17 cellular contexts compared by ENCODE assay signal in the genomic region with DNA sequence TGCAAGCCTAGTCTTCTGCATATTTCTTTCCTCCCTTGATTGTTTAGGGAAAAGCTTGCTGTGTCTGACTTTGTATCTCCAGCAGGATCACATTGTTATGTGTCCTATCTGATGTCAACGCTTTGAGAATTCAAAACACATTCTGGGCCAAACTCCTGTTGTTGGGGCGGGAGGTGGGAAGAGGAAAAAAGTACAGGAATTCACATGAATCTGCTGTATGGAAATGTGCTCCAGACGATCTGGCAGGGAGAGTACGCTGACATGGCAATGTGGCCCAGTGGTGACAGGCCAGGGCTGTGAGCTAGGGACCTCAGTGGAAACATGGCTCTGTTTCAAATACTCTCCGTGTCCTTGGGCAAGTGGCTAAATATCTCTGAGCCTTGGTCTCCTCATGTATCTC.
DNase-seq lines count a peak whose midpoint lies in the region; ATAC-seq, FAIRE-seq and TF ChIP-seq lines count a peak whose summit lies in the region.
"Had no signal": no experiment of that assay in that cellular context is flagged by ENCODE, and none has a peak within 500 bp of the region (broad histone marks: within the 10 kb centered on the region; RNA-seq: fewer than 3 reads in every experiment).

No MANE protein-coding gene starts in this region.

- H3K4me3 Mint-ChIP-seq in activated CD4-positive, alpha-beta T cell treated with anti-CD3 and anti-CD28 coated beads, Interleukin-2, amount 10 ng/mL, durations not matched to agents 24 days and 14 days, result no peak overlapping the region
- no peak overlapping the region for H3K4me3 Mint-ChIP-seq in activated CD4-positive, alpha-beta T cell treated with anti-CD3 and anti-CD28 coated beads, Interleukin-2, amount 10 ng/mL, durations not matched to agents 7 days and 5 days
- no peak overlapping the region for H3K4me3 Mint-ChIP-seq in endothelial cell (ENCODE audit: unreplicated experiment)
- H3K4me3 Mint-ChIP-seq: activated naive CD4-positive, alpha-beta T cell treated with anti-CD3 and anti-CD28 coated beads, Interleukin-2, amount 10 ng/mL, durations not matched to agents 7 days and 5 days; CD8-positive, alpha-beta memory T cell; immature natural killer cell had no signal

- ATAC-seq in upper lobe of right lung, result peak; percentile 31

- H3K27me3 ChIP-seq in upper lobe of right lung (no peaks in the 10 kb centered on the region), spleen (replicated peaks in 1 of 7) (no peaks in the 10 kb centered on the region), small intestine (ENCODE audit: control insufficient read depth in 2 of 2, insufficient read depth in 2 of 2, low read length in 2 of 2) (no peaks in the 10 kb centered on the region)

- intact Hi-C loops in activated CD4-positive, alpha-beta T cell treated with anti-CD3 and anti-CD28 coated beads, Interleukin-2, amount 10 ng/mL, durations not matched to agents 24 days and 14 days (cut with micrococcal nuclease), result no loop called here
- intact Hi-C loops in upper lobe of right lung (cut with DNase I), result no loop called here
- intact Hi-C loops in spleen (cut with DNase I; ENCODE audit: low total_unique reads), result no loop called here

- H3K4me1 Mint-ChIP-seq in activated CD4-positive, alpha-beta T cell treated with anti-CD3 and anti-CD28 coated beads, Interleukin-2, amount 10 ng/mL, durations not matched to agents 24 days and 14 days, result peaks cover 5% of the 10 kb centered on the region
- H3K4me1 Mint-ChIP-seq in activated CD4-positive, alpha-beta T cell treated with anti-CD3 and anti-CD28 coated beads, Interleukin-2, amount 10 ng/mL, durations not matched to agents 7 days and 5 days, result peaks cover 6% of the 10 kb centered on the region
- peaks cover 15% of the 10 kb centered on the region for H3K4me1 Mint-ChIP-seq in endothelial cell (ENCODE audit: unreplicated experiment)
- H3K4me1 Mint-ChIP-seq: activated naive CD4-positive, alpha-beta T cell treated with anti-CD3 and anti-CD28 coated beads, Interleukin-2, amount 10 ng/mL, durations not matched to agents 7 days and 5 days had no signal

- peaks cover 3% of the 10 kb centered on the region for H3K36me3 Mint-ChIP-seq in activated CD4-positive, alpha-beta T cell treated with anti-CD3 and anti-CD28 coated beads, Interleukin-2, amount 10 ng/mL, durations not matched to agents 24 days and 14 days (ENCODE audit: low read depth)
- H3K36me3 Mint-ChIP-seq in activated CD4-positive, alpha-beta T cell treated with anti-CD3 and anti-CD28 coated beads, Interleukin-2, amount 10 ng/mL, durations not matched to agents 7 days and 5 days (ENCODE audit: low read depth), result peaks cover 5% of the 10 kb centered on the region
- H3K36me3 Mint-ChIP-seq in endothelial cell (ENCODE audit: low read depth, unreplicated experiment), result peaks cover 14% of the 10 kb centered on the region
- H3K36me3 Mint-ChIP-seq: activated naive CD4-positive, alpha-beta T cell treated with anti-CD3 and anti-CD28 coated beads, Interleukin-2, amount 10 ng/mL, durations not matched to agents 7 days and 5 days; immature natural killer cell had no signal

- DNase-seq in activated CD4-positive, alpha-beta T cell treated with anti-CD3 and anti-CD28 coated beads, Interleukin-2, amount 10 ng/mL, durations not matched to agents 24 days and 14 days, result peak; percentile 24
- DNase-seq in activated CD4-positive, alpha-beta T cell treated with anti-CD3 and anti-CD28 coated beads, Interleukin-2, amount 10 ng/mL, durations not matched to agents 7 days and 5 days, result no peak
- no peak for DNase-seq in endothelial cell (ENCODE audit: low spot score)
- peak; percentile 32 for DNase-seq in medulla oblongata (ENCODE audit: extremely low spot score)
- no peak for DNase-seq in upper lobe of right lung
- DNase-seq in spleen, result no peak
- DNase-seq in activated CD8-positive, alpha-beta memory T cell treated with anti-CD3 and anti-CD28 coated beads, Interleukin-2, amount 50 U/mL, for 4 hours, result no peak
- DNase-seq in small intestine, result no peak
- DNase-seq: 8988T; activated CD8-positive, alpha-beta memory T cell treated with anti-CD3 and anti-CD28 coated beads, Interleukin-2, amount 50 U/mL, for 48 hours; activated naive CD4-positive, alpha-beta T cell treated with anti-CD3 and anti-CD28 coated beads, Interleukin-2, amount 10 ng/mL, durations not matched to agents 7 days and 5 days; CD8-positive, alpha-beta memory T cell; cerebellar nuclear complex; immature natural killer cell; NCI-H1436 treated with DMSO at 0.1 percent for 48 hours; NCI-H446 treated with DMSO at 0.1 percent for 48 hours; stimulated activated naive CD4-positive, alpha-beta T cell treated with Interleukin-2 at 50 U/mL for 16 hours had no signal

- no peak for TF ChIP-seq CTCF in endothelial cell (IDR thresholded peaks at IDR 0.05; ENCODE audit: unreplicated experiment)
- no peak for TF ChIP-seq CTCF in upper lobe of right lung (IDR thresholded peaks at IDR 0.05)
- TF ChIP-seq CTCF in spleen (IDR thresholded peaks at IDR 0.05 in 8 of 11, conservative IDR thresholded peaks at IDR 0.05 in 3 of 11), result no peak

- H3K9me3 ChIP-seq in upper lobe of right lung (no peaks in the 10 kb centered on the region), spleen (no peaks in the 10 kb centered on the region), small intestine (ENCODE audit: control insufficient read depth, low read depth) (no peaks in the 10 kb centered on the region)

- H3K27ac ChIP-seq in upper lobe of right lung, result no peak overlapping the region
- H3K27ac ChIP-seq in spleen, result no peak overlapping the region
- no peak overlapping the region for H3K27ac ChIP-seq in small intestine (ENCODE audit: low read depth in 1 of 2, low read length in 1 of 2)

- no peak overlapping the region for H3K27ac Mint-ChIP-seq in activated CD4-positive, alpha-beta T cell treated with anti-CD3 and anti-CD28 coated beads, Interleukin-2, amount 10 ng/mL, durations not matched to agents 24 days and 14 days
- H3K27ac Mint-ChIP-seq in activated CD4-positive, alpha-beta T cell treated with anti-CD3 and anti-CD28 coated beads, Interleukin-2, amount 10 ng/mL, durations not matched to agents 7 days and 5 days, result no peak overlapping the region
- H3K27ac Mint-ChIP-seq in endothelial cell (ENCODE audit: unreplicated experiment), result peak overlapping the region; percentile 17
- H3K27ac Mint-ChIP-seq: activated naive CD4-positive, alpha-beta T cell treated with anti-CD3 and anti-CD28 coated beads, Interleukin-2, amount 10 ng/mL, durations not matched to agents 7 days and 5 days; immature natural killer cell had no signal

- H3K4me3 ChIP-seq in upper lobe of right lung, result no peak overlapping the region
- no peak overlapping the region for H3K4me3 ChIP-seq in spleen
- H3K4me3 ChIP-seq in small intestine (ENCODE audit: low read depth in 1 of 2, low read length in 2 of 2), result no peak overlapping the region

- TF ChIP-seq POLR2A in spleen (IDR thresholded peaks at IDR 0.05), result no peak

- CTCF ChIA-PET in activated CD4-positive, alpha-beta T cell treated with anti-CD3 and anti-CD28 coated beads, Interleukin-2, amount 10 ng/mL, durations not matched to agents 7 days and 5 days (lab: Charles Lee), result no interaction called here

- H3K9me3 Mint-ChIP-seq in activated CD4-positive, alpha-beta T cell treated with anti-CD3 and anti-CD28 coated beads, Interleukin-2, amount 10 ng/mL, durations not matched to agents 24 days and 14 days, result peaks cover 3% of the 10 kb centered on the region
- H3K9me3 Mint-ChIP-seq in activated CD4-positive, alpha-beta T cell treated with anti-CD3 and anti-CD28 coated beads, Interleukin-2, amount 10 ng/mL, durations not matched to agents 7 days and 5 days, result no peaks in the 10 kb centered on the region
- no peaks in the 10 kb centered on the region for H3K9me3 Mint-ChIP-seq in endothelial cell (ENCODE audit: unreplicated experiment)
- H3K9me3 Mint-ChIP-seq: activated naive CD4-positive, alpha-beta T cell treated with anti-CD3 and anti-CD28 coated beads, Interleukin-2, amount 10 ng/mL, durations not matched to agents 7 days and 5 days; CD8-positive, alpha-beta memory T cell; immature natural killer cell had no signal

- POLR2A ChIA-PET in activated CD4-positive, alpha-beta T cell treated with anti-CD3 and anti-CD28 coated beads, Interleukin-2, amount 10 ng/mL, durations not matched to agents 7 days and 5 days (lab: Charles Lee), result interaction anchor here (0.7 kb wide), 1 partner anchor 13 kb away, joined by 4 read pairs; no protein-coding TSS in a partner anchor

- H3K4me1 ChIP-seq in upper lobe of right lung, result peaks cover 5% of the 10 kb centered on the region
- peaks cover 0 to 9% (median 0%) of the 10 kb centered on the region in 6 donors for H3K4me1 ChIP-seq in spleen
- no peaks in the 10 kb centered on the region for H3K4me1 ChIP-seq in small intestine (ENCODE audit: control insufficient read depth in 2 of 2, insufficient read depth in 1 of 2, low read depth in 1 of 2, low read length in 1 of 2)

- no peak for FAIRE-seq in small intestine (lab: Jason Lieb, UNC)

- H3K36me3 ChIP-seq in upper lobe of right lung (no peaks in the 10 kb centered on the region), spleen (no peaks in the 10 kb centered on the region), small intestine (ENCODE audit: control insufficient read depth in 2 of 2, insufficient read depth in 2 of 2, low read length in 2 of 2) (no peaks in the 10 kb centered on the region)

- 83 to 95% (median 89%) methylated on average over 5 of the region's 5 CpGs for WGBS in spleen, 5 donors
- WGBS in small intestine, 3 donors, result 85 to 93% (median 87%) methylated on average over 5 of the region's 5 CpGs

- no peaks in the 10 kb centered on the region for H3K27me3 Mint-ChIP-seq in activated CD4-positive, alpha-beta T cell treated with anti-CD3 and anti-CD28 coated beads, Interleukin-2, amount 10 ng/mL, durations not matched to agents 24 days and 14 days
- no peaks in the 10 kb centered on the region for H3K27me3 Mint-ChIP-seq in activated CD4-positive, alpha-beta T cell treated with anti-CD3 and anti-CD28 coated beads, Interleukin-2, amount 10 ng/mL, durations not matched to agents 7 days and 5 days
- H3K27me3 Mint-ChIP-seq in endothelial cell (ENCODE audit: unreplicated experiment), result peaks cover 4% of the 10 kb centered on the region
- H3K27me3 Mint-ChIP-seq: activated naive CD4-positive, alpha-beta T cell treated with anti-CD3 and anti-CD28 coated beads, Interleukin-2, amount 10 ng/mL, durations not matched to agents 7 days and 5 days; CD8-positive, alpha-beta memory T cell had no signal

Comparison
In these comparisons a context has a peak if more than half of its experiments do, and no peak if none do; other contexts are left out.
1. DNase-seq: peak in activated CD4-positive, alpha-beta T cell treated with anti-CD3 and anti-CD28 coated beads, Interleukin-2, amount 10 ng/mL, durations not matched to agents 24 days and 14 days (single experiment) and medulla oblongata (single experiment); none in activated CD4-positive, alpha-beta T cell treated with anti-CD3 and anti-CD28 coated beads, Interleukin-2, amount 10 ng/mL, durations not matched to agents 7 days and 5 days (single experiment), endothelial cell (single experiment), upper lobe of right lung (single experiment), spleen (single experiment), activated CD8-positive, alpha-beta memory T cell treated with anti-CD3 and anti-CD28 coated beads, Interleukin-2, amount 50 U/mL, for 4 hours (single experiment) and small intestine (single experiment).